Comparison of ENCODE assay signal across 8 cellular contexts in the genomic region with DNA sequence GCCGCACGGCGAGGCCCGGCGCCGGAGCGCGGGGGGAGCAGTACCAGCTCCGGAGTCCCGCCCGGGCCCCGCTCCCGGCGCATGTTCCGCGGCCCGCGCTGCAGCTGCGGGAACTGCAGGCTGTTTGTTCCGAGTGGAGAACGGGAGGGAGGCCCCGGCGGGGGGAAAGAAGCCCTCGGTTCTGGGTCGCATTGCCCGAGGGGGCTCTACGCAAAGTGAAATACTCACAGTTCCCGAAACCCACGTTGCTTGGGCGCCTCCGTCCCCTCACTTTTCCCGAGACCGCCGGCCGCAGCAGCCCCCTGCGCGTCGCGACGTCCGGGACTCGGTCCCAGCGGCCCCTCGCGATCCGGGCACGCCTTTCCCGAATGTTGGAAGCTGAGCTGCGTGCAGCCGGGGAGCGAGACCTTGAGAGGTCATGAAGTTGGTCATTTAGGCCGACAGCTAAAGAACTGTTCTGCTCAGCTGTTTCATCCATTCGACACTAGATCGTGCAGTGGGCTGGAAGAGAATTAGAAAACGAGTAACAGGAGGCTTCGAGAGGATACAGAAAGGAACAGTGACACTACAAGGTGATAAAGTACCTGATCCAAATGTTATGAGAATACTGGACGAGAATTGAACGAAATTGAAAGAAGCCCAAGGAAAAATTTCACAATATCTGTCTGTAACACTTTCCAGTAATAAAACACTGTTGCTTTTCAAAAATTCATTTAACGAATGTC. TPM values are rescaled to one million over a fixed set of nuclear protein-coding genes. Genes with fewer than 3 reads are reported as not detected.
DNase-seq lines count a peak whose midpoint lies in the region; ATAC-seq, FAIRE-seq and TF ChIP-seq lines count a peak whose summit lies in the region.

No MANE protein-coding gene starts in this region.

- H3K4me3 Mint-ChIP-seq in activated T-helper 1 cell treated with anti-CD3 and anti-CD28 coated beads, Interleukin-12 subunit alpha, Interleukin-12 subunit beta, Interleukin-2, Interleukin-4 antibody, amounts not matched to agents 30 ng/mL and 10 ng/mL and 1 ng/mL, durations not matched to agents 14 hours and 24 hours and 36 hours: peak overlapping the region; percentile 79

- peak overlapping the region; percentile 36 for H3K27ac Mint-ChIP-seq in activated T-helper 1 cell treated with anti-CD3 and anti-CD28 coated beads, Interleukin-12 subunit alpha, Interleukin-12 subunit beta, Interleukin-2, Interleukin-4 antibody, amounts not matched to agents 30 ng/mL and 10 ng/mL and 1 ng/mL, durations not matched to agents 14 hours and 24 hours and 36 hours

- DNase-seq in EH (ENCODE audit: low read depth) (peak; percentile 41), Karpas-422 (peak; percentile 60), Right ventricle myocardium superior (no peak), pancreas (peak in 2 of 6 donors; percentile 19 to 78), ureter (ENCODE audit: low spot score) (no peak), D341Med (ENCODE audit: low spot score) (no peak)
- no peak for DNase-seq in activated T-helper 1 cell treated with anti-CD3 and anti-CD28 coated beads, Interleukin-12 subunit alpha, Interleukin-12 subunit beta, Interleukin-2, Interleukin-4 antibody, amounts not matched to agents 30 ng/mL and 10 ng/mL and 1 ng/mL, durations not matched to agents 14 hours and 24 hours and 36 hours (ENCODE audit: low spot score)

- H3K4me3 ChIP-seq in Karpas-422 (ENCODE audit: low read length) (peak overlapping the region; percentile 99), pancreas (peak overlapping the region; percentile 58 to 100 (median 78))

- H3K36me3 ChIP-seq in Karpas-422 (ENCODE audit: insufficient read depth, low read length) (no peaks in the 10 kb centered on the region), pancreas (no peaks in the 10 kb centered on the region)

- ATAC-seq in GM19468 (IDR thresholded peaks at IDR 0.05; ENCODE audit: extremely low read depth, unreplicated experiment): peak; percentile 73
- ATAC-seq in Right ventricle myocardium superior (ENCODE audit: poor library complexity): peak; percentile 37
- peak in 3 of 4 donors; percentile 16 to 35 (median 32) for ATAC-seq in pancreas

- H3K79me2 ChIP-seq in Karpas-422 (ENCODE audit: low read length): peaks cover 44% of the 10 kb centered on the region

- no peaks in the 10 kb centered on the region for H4K20me1 ChIP-seq in Karpas-422 (ENCODE audit: insufficient read depth, low read depth, low read length)

- FAIRE-seq in pancreas (lab: Jason Lieb, UNC): no peak

- WGBS in pancreas, 2 donors: 1 to 3% methylated on average over 39 to 59 of the region's 59 CpGs

- H3K9me3 ChIP-seq in Karpas-422 (ENCODE audit: low read length) (no peaks in the 10 kb centered on the region), pancreas (no peaks in the 10 kb centered on the region)

- no peaks in the 10 kb centered on the region for H3K9me2 ChIP-seq in Karpas-422 (replicated peaks; ENCODE audit: insufficient read depth, low read length)

- H3K4me1 ChIP-seq in Karpas-422 (ENCODE audit: low read length) (peaks cover 49% of the 10 kb centered on the region), pancreas (peaks cover 0 to 3% (median 0%) of the 10 kb centered on the region in 3 donors)

- no peaks in the 10 kb centered on the region for H3K9me3 Mint-ChIP-seq in activated T-helper 1 cell treated with anti-CD3 and anti-CD28 coated beads, Interleukin-12 subunit alpha, Interleukin-12 subunit beta, Interleukin-2, Interleukin-4 antibody, amounts not matched to agents 30 ng/mL and 10 ng/mL and 1 ng/mL, durations not matched to agents 14 hours and 24 hours and 36 hours

- H3K27me3 ChIP-seq in Karpas-422 (ENCODE audit: low read length) (no peaks in the 10 kb centered on the region), pancreas (no peaks in the 10 kb centered on the region)

- TF ChIP-seq CTCF in pancreas (IDR thresholded peaks at IDR 0.05): no peak

- peak overlapping the region; percentile 21; the same call in 1 of the 2 replicates for H2AFZ ChIP-seq in Karpas-422 (ENCODE audit: low read length)

- peak overlapping the region; percentile 99 for H3K9ac ChIP-seq in Karpas-422 (ENCODE audit: low read length)

- H3K4me1 Mint-ChIP-seq in activated T-helper 1 cell treated with anti-CD3 and anti-CD28 coated beads, Interleukin-12 subunit alpha, Interleukin-12 subunit beta, Interleukin-2, Interleukin-4 antibody, amounts not matched to agents 30 ng/mL and 10 ng/mL and 1 ng/mL, durations not matched to agents 14 hours and 24 hours and 36 hours (ENCODE audit: low read depth): peaks cover 46% of the 10 kb centered on the region

- peak overlapping the region; percentile 71 for H3K4me2 ChIP-seq in Karpas-422 (ENCODE audit: low read depth, low read length, poor library complexity, severe bottlenecking)

- no peaks in the 10 kb centered on the region for H3K36me3 Mint-ChIP-seq in activated T-helper 1 cell treated with anti-CD3 and anti-CD28 coated beads, Interleukin-12 subunit alpha, Interleukin-12 subunit beta, Interleukin-2, Interleukin-4 antibody, amounts not matched to agents 30 ng/mL and 10 ng/mL and 1 ng/mL, durations not matched to agents 14 hours and 24 hours and 36 hours (ENCODE audit: low read depth)

- intact Hi-C loops in activated T-helper 1 cell treated with anti-CD3 and anti-CD28 coated beads, Interleukin-12 subunit alpha, Interleukin-12 subunit beta, Interleukin-2, Interleukin-4 antibody, amounts not matched to agents 30 ng/mL and 10 ng/mL and 1 ng/mL, durations not matched to agents 14 hours and 24 hours and 36 hours (cut with micrococcal nuclease): loop anchor here (1.0 to 5.0 kb wide), 6 partner anchors 23 to 312 kb away; a partner anchor contains a TSS
- intact Hi-C loops in Right ventricle myocardium superior (cut with DNase I): no loop called here
- intact Hi-C loops in pancreas (cut with DNase I): no loop called here

- H3K27ac ChIP-seq in Karpas-422 (ENCODE audit: low read length) (peak overlapping the region; percentile 34; the same call in 1 of the 2 replicates), pancreas (no peak overlapping the region)

- peaks cover 24% of the 10 kb centered on the region for H3K27me3 Mint-ChIP-seq in activated T-helper 1 cell treated with anti-CD3 and anti-CD28 coated beads, Interleukin-12 subunit alpha, Interleukin-12 subunit beta, Interleukin-2, Interleukin-4 antibody, amounts not matched to agents 30 ng/mL and 10 ng/mL and 1 ng/mL, durations not matched to agents 14 hours and 24 hours and 36 hours (ENCODE audit: insufficient read depth)

RNA-seq across cellular contexts. Expression of a gene that starts 0.6 kb away (rescaled TPM):
- 7.8 and 22.0 TPM in 2 replicates for total RNA-seq in Karpas-422 (2014; rRNA removed; shearing (Covaris generic); ENCODE audit: low replicate concordance)
- total RNA-seq in activated T-helper 1 cell treated with anti-CD3 and anti-CD28 coated beads, Interleukin-12 subunit alpha, Interleukin-12 subunit beta, Interleukin-2, Interleukin-4 antibody, amounts not matched to agents 30 ng/mL and 10 ng/mL and 1 ng/mL, durations not matched to agents 14 hours and 24 hours and 36 hours: 11.7 and 12.1 TPM in 2 replicates
- total RNA-seq in Right ventricle myocardium superior (21.9 TPM), pancreas (1 to 10 TPM in 4 of 6 donors, under 1 TPM in 2; 0.57 to 2.2 (median 1.2) TPM), ureter (2.7 TPM)
- 1 to 10 TPM in 1 of 2 donors, under 1 TPM in 1; 0.72 to 1.3 TPM for polyA plus RNA-seq in pancreas

Comparison
In these comparisons a context has a peak if more than half of its experiments do, and no peak if none do; other contexts are left out.
1. DNase-seq: peak in EH (single experiment) and Karpas-422 (single experiment); none in activated T-helper 1 cell treated with anti-CD3 and anti-CD28 coated beads, Interleukin-12 subunit alpha, Interleukin-12 subunit beta, Interleukin-2, Interleukin-4 antibody, amounts not matched to agents 30 ng/mL and 10 ng/mL and 1 ng/mL, durations not matched to agents 14 hours and 24 hours and 36 hours (single experiment), Right ventricle myocardium superior (single experiment), ureter (single experiment) and D341Med (single experiment).
2. Peak in every context shown above with its lines, with median percentiles within 50 percentile points of each other: ATAC-seq.